ENCODE assay signal across 24 cellular contexts in genomic region chr10:74186678-74187077, GRCh38. TPM values are rescaled to one million over a fixed set of nuclear protein-coding genes. Genes with fewer than 3 reads are reported as not detected.
DNase-seq lines count a peak whose midpoint lies in the region; ATAC-seq and TF ChIP-seq lines count a peak whose summit lies in the region.
"Had no signal": no experiment of that assay in that cellular context is flagged by ENCODE, and none has a peak within 500 bp of the region (broad histone marks: within the 10 kb centered on the region; RNA-seq: fewer than 3 reads in every experiment).

No MANE protein-coding gene starts in this region.

- no TSS peak for BruUV-seq in mammary epithelial cell (replicated peaks; lab: Mats Ljungman, UMichigan)

- H3K36me3 Mint-ChIP-seq in activated CD4-positive, alpha-beta T cell treated with anti-CD3 and anti-CD28 coated beads for 36 hours (ENCODE audit: low read depth) = peaks cover 13% of the 10 kb centered on the region
- peaks cover 4 to 9% (median 5%) of the 10 kb centered on the region in 5 donors for H3K36me3 Mint-ChIP-seq in naive thymus-derived CD4-positive, alpha-beta T cell

- dilution Hi-C loops in mammary epithelial cell (cut with HindIII; ENCODE audit: low sequenced_read_pairs) = no loop called here

- H3K9me2 ChIP-seq in Karpas-422 (replicated peaks; ENCODE audit: insufficient read depth, low read length) = no peaks in the 10 kb centered on the region

- POLR2A ChIA-PET in activated CD4-positive, alpha-beta T cell treated with anti-CD3 and anti-CD28 coated beads for 36 hours (lab: Charles Lee) = no interaction called here
- POLR2A ChIA-PET in naive thymus-derived CD4-positive, alpha-beta T cell (lab: Charles Lee) = no interaction called here

- CTCF ChIA-PET in activated CD4-positive, alpha-beta T cell treated with anti-CD3 and anti-CD28 coated beads for 36 hours (lab: Charles Lee) = no interaction called here
- CTCF ChIA-PET in mammary epithelial cell (lab: Charles Lee; ENCODE audit: low non-redundant PET) = no interaction called here
- CTCF ChIA-PET in naive thymus-derived CD4-positive, alpha-beta T cell (lab: Charles Lee) = interaction anchor here (1.5 kb wide), 1 partner anchor 9 kb away, joined by 6 read pairs; no protein-coding TSS in a partner anchor

- intact Hi-C loops in activated CD4-positive, alpha-beta T cell treated with anti-CD3 and anti-CD28 coated beads for 36 hours (cut with DNase I, micrococcal nuclease) = no loop called here
- intact Hi-C loops in mammary epithelial cell (cut with micrococcal nuclease) = no loop called here
- intact Hi-C loops in naive thymus-derived CD4-positive, alpha-beta T cell (cut with micrococcal nuclease) = no loop called here

- H3K27me3 ChIP-seq in Karpas-422 (ENCODE audit: low read length) (no peaks in the 10 kb centered on the region), mammary epithelial cell (ENCODE audit: insufficient read depth, low read length) (no peaks in the 10 kb centered on the region)
- H3K27me3 ChIP-seq in naive thymus-derived CD4-positive, alpha-beta T cell (ENCODE audit: control insufficient read depth in 2 of 2, insufficient read depth in 2 of 2, low read length in 2 of 2) = no peaks in the 10 kb centered on the region
- H3K27me3 ChIP-seq: ascending aorta, BLaER1, gastroesophageal sphincter, tibial artery had no signal

- H3K4me3 ChIP-seq in Karpas-422 (ENCODE audit: low read length) (no peak overlapping the region), mammary epithelial cell (replicated peaks in 1 of 3; ENCODE audit: insufficient read depth in 1 of 3, low read depth in 2 of 3, low read length in 3 of 3) (no peak overlapping the region)
- H3K4me3 ChIP-seq in naive thymus-derived CD4-positive, alpha-beta T cell (ENCODE audit: low read length) = no peak overlapping the region
- H3K4me3 ChIP-seq: ascending aorta, BLaER1, gastroesophageal sphincter, lung, tibial artery had no signal

- H3K79me2 ChIP-seq in Karpas-422 (ENCODE audit: low read length) = peaks cover 96% of the 10 kb centered on the region
- peaks cover 92% of the 10 kb centered on the region for H3K79me2 ChIP-seq in mammary epithelial cell (ENCODE audit: insufficient read depth, low read length)

- H3K36me3 ChIP-seq in Karpas-422 (ENCODE audit: insufficient read depth, low read length) (no peaks in the 10 kb centered on the region), mammary epithelial cell (ENCODE audit: insufficient read depth, low read length) (peaks cover 2% of the 10 kb centered on the region)
- no peaks in the 10 kb centered on the region for H3K36me3 ChIP-seq in naive thymus-derived CD4-positive, alpha-beta T cell (ENCODE audit: control insufficient read depth in 2 of 3, insufficient read depth in 3 of 3, low read length in 3 of 3)
- H3K36me3 ChIP-seq: ascending aorta, gastroesophageal sphincter, tibial artery had no signal

- H3K27ac ChIP-seq in Karpas-422 (ENCODE audit: low read length) (no peak overlapping the region; the same call in 1 of the 2 replicates), mammary epithelial cell (ENCODE audit: insufficient read depth, low read depth, low read length) (no peak overlapping the region)
- no peak overlapping the region for H3K27ac ChIP-seq in naive thymus-derived CD4-positive, alpha-beta T cell (ENCODE audit: low read depth, low read length)
- H3K27ac ChIP-seq: 22Rv1, ascending aorta, BLaER1, gastroesophageal sphincter, tibial artery had no signal

- ATAC-seq in activated CD4-positive, alpha-beta T cell treated with anti-CD3 and anti-CD28 coated beads for 36 hours = no peak
- ATAC-seq in naive thymus-derived CD4-positive, alpha-beta T cell = no peak
- no peak for ATAC-seq in GM21717 (IDR thresholded peaks at IDR 0.05; ENCODE audit: unreplicated experiment)
- ATAC-seq: gastroesophageal sphincter had no signal

- H2AFZ ChIP-seq in Karpas-422 (ENCODE audit: low read length) = no peak overlapping the region
- no peak overlapping the region for H2AFZ ChIP-seq in mammary epithelial cell (ENCODE audit: low read depth, low read length)

- H3K9me3 Mint-ChIP-seq in activated CD4-positive, alpha-beta T cell treated with anti-CD3 and anti-CD28 coated beads for 36 hours (ENCODE audit: low read depth) = peaks cover 4% of the 10 kb centered on the region
- H3K9me3 Mint-ChIP-seq in naive thymus-derived CD4-positive, alpha-beta T cell = peaks cover 0 to 3% (median 0%) of the 10 kb centered on the region in 11 donors
- H3K9me3 Mint-ChIP-seq: activated CD4-positive, alpha-beta memory T cell treated with anti-CD3 and anti-CD28 coated beads for 36 hours; T-helper 2 cell treated with Interferon-gamma antibody and Interleukin-4, amounts not matched to agents 5 μg/mL and 100 μg/mL, for 36 hours had no signal

- no peaks in the 10 kb centered on the region for H3K27me3 Mint-ChIP-seq in activated CD4-positive, alpha-beta T cell treated with anti-CD3 and anti-CD28 coated beads for 36 hours
- H3K27me3 Mint-ChIP-seq in naive thymus-derived CD4-positive, alpha-beta T cell = no peaks in the 10 kb centered on the region
- H3K27me3 Mint-ChIP-seq: activated CD4-positive, alpha-beta memory T cell treated with anti-CD3 and anti-CD28 coated beads for 36 hours had no signal

- H3K4me1 ChIP-seq in Karpas-422 (ENCODE audit: low read length) = peaks cover 39% of the 10 kb centered on the region
- peaks cover 25% of the 10 kb centered on the region for H3K4me1 ChIP-seq in mammary epithelial cell (ENCODE audit: insufficient read depth, low read length)
- H3K4me1 ChIP-seq in naive thymus-derived CD4-positive, alpha-beta T cell (ENCODE audit: control insufficient read depth in 2 of 2, insufficient read depth in 2 of 2, low read length in 2 of 2) = peaks cover 14 to 16% of the 10 kb centered on the region in 2 donors

- in situ Hi-C loops in mammary epithelial cell (cut with MboI; ENCODE audit: low sequenced_read_pairs in 2 of 2) = no loop called here

- no peak for DNase-seq in activated CD4-positive, alpha-beta T cell treated with anti-CD3 and anti-CD28 coated beads for 36 hours
- DNase-seq in activated CD4-positive, alpha-beta T cell treated with anti-CD3 and anti-CD28 coated beads for 48 hours = no peak
- DNase-seq in Karpas-422 = no peak
- DNase-seq in mammary epithelial cell = no peak
- DNase-seq in naive thymus-derived CD4-positive, alpha-beta T cell = no peak
- DNase-seq in amniotic stem cell (lab: John Stamatoyannopoulos, UW) = no peak
- DNase-seq in NCI-H1048 (lab: John Stamatoyannopoulos, UW) = no peak
- DNase-seq: activated CD4-positive, alpha-beta memory T cell treated with anti-CD3 and anti-CD28 coated beads for 36 hours; activated naive CD4-positive, alpha-beta T cell treated with Interleukin-2 at 50 U/mL for 16 hours; Calu3; islet precursor cell; NCI-H1436 treated with DMSO at 0.1 percent for 48 hours; NCI-H510A; nucleus accumbens; small intestine; stimulated activated naive CD4-positive, alpha-beta T cell; tibial artery had no signal

- no peak for TF ChIP-seq CTCF in mammary epithelial cell (conservative IDR thresholded peaks at IDR 0.05 in 1 of 2, IDR thresholded peaks at IDR 0.05 in 1 of 2; ENCODE audit: extremely low read depth in 1 of 2, insufficient read depth in 1 of 2, low read depth in 1 of 2, low read length in 2 of 2)

- peaks cover 48% of the 10 kb centered on the region for H3K4me1 Mint-ChIP-seq in activated CD4-positive, alpha-beta T cell treated with anti-CD3 and anti-CD28 coated beads for 36 hours
- peaks cover 11 to 58% (median 52%) of the 10 kb centered on the region in 7 donors for H3K4me1 Mint-ChIP-seq in naive thymus-derived CD4-positive, alpha-beta T cell

- H3K9me3 ChIP-seq in Karpas-422 (ENCODE audit: low read length) (no peaks in the 10 kb centered on the region), mammary epithelial cell (replicated peaks; ENCODE audit: insufficient read depth, low read length) (no peaks in the 10 kb centered on the region)
- H3K9me3 ChIP-seq in naive thymus-derived CD4-positive, alpha-beta T cell (ENCODE audit: control insufficient read depth in 2 of 3, low read length in 3 of 3) = no peaks in the 10 kb centered on the region
- H3K9me3 ChIP-seq: ascending aorta, BLaER1, gastroesophageal sphincter, tibial artery had no signal

- H3K9ac ChIP-seq in Karpas-422 (ENCODE audit: low read length) = no peak overlapping the region
- no peak overlapping the region for H3K9ac ChIP-seq in mammary epithelial cell (ENCODE audit: insufficient read depth, low read length)
- H3K9ac ChIP-seq: BLaER1 had no signal

- H4K20me1 ChIP-seq in Karpas-422 (ENCODE audit: insufficient read depth, low read depth, low read length) (no peaks in the 10 kb centered on the region), mammary epithelial cell (ENCODE audit: insufficient read depth, low read length) (no peaks in the 10 kb centered on the region)
- H4K20me1 ChIP-seq: BLaER1 had no signal

- H3K27ac Mint-ChIP-seq in activated CD4-positive, alpha-beta T cell treated with anti-CD3 and anti-CD28 coated beads for 36 hours = peak overlapping the region; percentile 33
- peak overlapping the region in 8 of 9 donors; percentile 6 to 62 (median 37) for H3K27ac Mint-ChIP-seq in naive thymus-derived CD4-positive, alpha-beta T cell
- H3K27ac Mint-ChIP-seq: activated CD4-positive, alpha-beta memory T cell treated with anti-CD3 and anti-CD28 coated beads for 36 hours; T-helper 2 cell treated with Interferon-gamma antibody and Interleukin-4, amounts not matched to agents 5 μg/mL and 100 μg/mL, for 36 hours had no signal

- H3K4me2 ChIP-seq in Karpas-422 (ENCODE audit: low read depth, low read length, poor library complexity, severe bottlenecking) (peak overlapping the region; percentile 3), mammary epithelial cell (ENCODE audit: insufficient read depth, low read depth, low read length) (peak overlapping the region; percentile 36)
- H3K4me2 ChIP-seq: BLaER1 had no signal

- no peak overlapping the region for H3K4me3 Mint-ChIP-seq in activated CD4-positive, alpha-beta T cell treated with anti-CD3 and anti-CD28 coated beads for 36 hours
- H3K4me3 Mint-ChIP-seq in naive thymus-derived CD4-positive, alpha-beta T cell = peak overlapping the region in 1 of 10 donors; percentile 26
- H3K4me3 Mint-ChIP-seq: activated CD4-positive, alpha-beta memory T cell treated with anti-CD3 and anti-CD28 coated beads for 36 hours; T-helper 2 cell treated with Interferon-gamma antibody and Interleukin-4, amounts not matched to agents 5 μg/mL and 100 μg/mL, for 36 hours had no signal

RNA-seq across cellular contexts. Expression of gene ADK, which starts 35.7 kb away (rescaled TPM):
- 10 to 100 TPM; 53.7 to 55.0 TPM for total RNA-seq in activated CD4-positive, alpha-beta T cell treated with anti-CD3 and anti-CD28 coated beads for 36 hours
- total RNA-seq in Karpas-422 (2014; rRNA removed; shearing (Covaris generic); ENCODE audit: low replicate concordance) = 29.0 and 41.4 TPM in 2 replicates
- total RNA-seq in mammary epithelial cell = 100 to 1,000 TPM in 1 of 2 donors, 10 to 100 TPM in 1; 87.9 to 120 TPM
- polyA plus RNA-seq in mammary epithelial cell = 68.7 TPM
- polyA minus RNA-seq in mammary epithelial cell = 39.9 TPM
- 10 to 100 TPM; 20.7 to 32.6 (median 25.0) TPM for total RNA-seq in naive thymus-derived CD4-positive, alpha-beta T cell
- polyA plus RNA-seq in naive thymus-derived CD4-positive, alpha-beta T cell = 10 to 100 TPM; 37.1 to 43.8 TPM

RNA-seq across cellular contexts. Expression of gene AP3M1, which starts 36.0 kb away (rescaled TPM):
- total RNA-seq in activated CD4-positive, alpha-beta T cell treated with anti-CD3 and anti-CD28 coated beads for 36 hours = 10 to 100 TPM; 41.9 to 42.0 TPM
- total RNA-seq in Karpas-422 (2014; rRNA removed; shearing (Covaris generic); ENCODE audit: low replicate concordance) = 19.4 and 52.9 TPM in 2 replicates
- total RNA-seq in mammary epithelial cell = 10 to 100 TPM; 30.2 to 34.3 TPM
- 23.8 TPM for polyA plus RNA-seq in mammary epithelial cell
- polyA minus RNA-seq in mammary epithelial cell = 22.9 TPM
- 10 to 100 TPM; 21.8 to 49.3 (median 31.3) TPM for total RNA-seq in naive thymus-derived CD4-positive, alpha-beta T cell
- polyA plus RNA-seq in naive thymus-derived CD4-positive, alpha-beta T cell = 10 to 100 TPM; 24.8 to 34.5 TPM
